8 cellular contexts compared by ENCODE assay signal in the genomic region with DNA sequence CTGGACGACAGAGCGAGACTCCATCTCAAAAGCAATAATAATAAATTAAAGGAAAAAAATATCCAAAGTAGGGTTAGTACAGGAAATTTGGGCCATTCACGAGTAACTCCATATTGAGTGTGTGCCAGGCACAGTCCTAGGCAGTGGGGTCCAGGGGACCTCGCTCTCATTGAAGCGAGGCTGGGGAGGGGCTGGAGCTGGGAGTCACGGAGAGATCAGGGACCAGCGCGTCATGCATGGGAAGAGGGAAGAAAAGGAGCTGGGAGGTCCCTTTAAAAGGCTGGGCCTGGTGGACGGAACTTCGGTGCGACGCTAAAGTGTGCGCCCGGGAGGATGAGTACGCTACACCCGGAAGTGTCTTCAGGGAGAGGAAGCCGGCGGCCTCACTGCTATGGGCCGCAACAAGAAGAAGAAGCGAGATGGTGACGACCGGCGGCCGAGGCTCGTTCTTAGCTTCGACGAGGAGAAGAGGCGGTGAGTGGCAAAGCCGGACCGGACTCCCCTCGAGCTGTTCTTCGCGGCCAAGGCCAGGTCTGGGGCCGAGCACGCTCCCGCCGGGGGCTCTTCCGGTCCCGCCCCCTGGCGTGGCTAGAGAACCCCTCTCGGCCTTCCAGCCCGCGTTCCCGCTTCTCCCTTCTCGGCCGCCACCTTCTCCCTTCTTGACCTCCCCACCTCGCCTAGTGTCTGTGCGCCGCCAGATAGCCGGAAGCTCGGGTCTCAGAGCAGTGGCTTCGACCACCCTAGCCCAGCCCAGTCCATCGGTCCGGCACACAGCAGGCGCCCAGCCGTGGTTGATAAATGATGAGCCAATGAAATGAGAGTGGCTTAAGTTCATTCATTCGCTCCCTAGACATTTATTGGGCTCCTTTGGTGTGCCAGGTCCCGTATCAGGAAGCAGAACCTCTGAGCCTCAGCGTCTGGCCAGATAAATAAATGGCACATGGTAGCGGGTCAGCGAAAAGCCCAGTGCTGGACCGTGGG. TPM values are rescaled to one million over a fixed set of nuclear protein-coding genes. Genes with fewer than 3 reads are reported as not detected.
DNase-seq lines count a peak whose midpoint lies in the region; ATAC-seq, FAIRE-seq and TF ChIP-seq lines count a peak whose summit lies in the region.

A gene with protein sequence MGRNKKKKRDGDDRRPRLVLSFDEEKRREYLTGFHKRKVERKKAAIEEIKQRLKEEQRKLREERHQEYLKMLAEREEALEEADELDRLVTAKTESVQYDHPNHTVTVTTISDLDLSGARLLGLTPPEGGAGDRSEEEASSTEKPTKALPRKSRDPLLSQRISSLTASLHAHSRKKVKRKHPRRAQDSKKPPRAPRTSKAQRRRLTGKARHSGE (plus strand): TSS at position 342 of the 981 bp plus-strand sequence. CDS start 50 bp downstream, at position 392.

- ATAC-seq in GM18517 (IDR thresholded peaks at IDR 0.05; ENCODE audit: unreplicated experiment) = peak; percentile 65
- ATAC-seq in HG03108 (IDR thresholded peaks at IDR 0.05; ENCODE audit: unreplicated experiment) = peak; percentile 66
- ATAC-seq in activated CD4-positive, CD25-positive, alpha-beta regulatory T cell treated with anti-CD3 and anti-CD28 coated beads, Interleukin-2, amount 50 U/mL, for 24 hours = peak; percentile 92
- ATAC-seq in central memory CD8-positive, alpha-beta T cell (replicated peaks; ENCODE audit: extremely low read depth, poor library complexity, severe bottlenecking) = peak; percentile 89

- H3K36me3 ChIP-seq in kidney (ENCODE audit: control insufficient read depth in 1 of 2, insufficient read depth in 2 of 2, low read length in 2 of 2) = peaks cover 16 to 29% of the 10 kb centered on the region in 2 donors

- TF ChIP-seq CTCF in 22Rv1 (IDR thresholded peaks at IDR 0.05) (no peak), kidney (IDR thresholded peaks at IDR 0.05; ENCODE audit: borderline replicate concordance, extremely low read depth, insufficient read depth) (no peak)

- H3K27ac ChIP-seq in 22Rv1 (peak within 1 kb of the TSS; percentile 80), kidney (ENCODE audit: low read depth in 2 of 2, low read length in 2 of 2) (peak within 1 kb of the TSS; percentile 67 to 71)

- no peaks in the 10 kb centered on the region for H3K9me3 Mint-ChIP-seq in central memory CD8-positive, alpha-beta T cell

- H3K9me3 ChIP-seq in kidney (ENCODE audit: control insufficient read depth in 1 of 2, low read length in 2 of 2) = no peaks in the 10 kb centered on the region

- H3K4me1 ChIP-seq in kidney (ENCODE audit: control insufficient read depth in 1 of 2, insufficient read depth in 1 of 2, low read depth in 1 of 2, low read length in 2 of 2) = peaks cover 0 to 11% of the 10 kb centered on the region in 2 donors

- H3K4me3 ChIP-seq in kidney (ENCODE audit: low read length in 2 of 2) = peak within 1 kb of the TSS; percentile 98 to 99

- H3K27me3 Mint-ChIP-seq in central memory CD8-positive, alpha-beta T cell = no peaks in the 10 kb centered on the region

- peak within 1 kb of the TSS; percentile 97 for H3K27ac Mint-ChIP-seq in central memory CD8-positive, alpha-beta T cell (ENCODE audit: low read depth)

- DNase-seq in NCI-H345 (lab: John Stamatoyannopoulos, UW) = peak; percentile 73
- DNase-seq in central memory CD8-positive, alpha-beta T cell (ENCODE audit: low spot score in 2 of 2) = peak; percentile 66 to 68
- peak; percentile 93 for DNase-seq in kidney
- DNase-seq in stimulated activated CD4-positive, alpha-beta T cell treated with anti-CD3 and anti-CD28 coated beads, Interleukin-15, amount 100 ng/mL, for 24 hours = peak; percentile 82

- FAIRE-seq in kidney (lab: Jason Lieb, UNC) = no peak

- peak within 1 kb of the TSS; percentile 80 for H3K4me3 Mint-ChIP-seq in central memory CD8-positive, alpha-beta T cell

- peaks cover 32% of the 10 kb centered on the region for H3K4me1 Mint-ChIP-seq in central memory CD8-positive, alpha-beta T cell

- peaks cover 19% of the 10 kb centered on the region for H3K36me3 Mint-ChIP-seq in central memory CD8-positive, alpha-beta T cell (ENCODE audit: insufficient read depth)

- H3K9ac ChIP-seq in kidney (ENCODE audit: low read length in 2 of 2) = peak within 1 kb of the TSS; percentile 63 to 96

- intact Hi-C loops in kidney (cut with DNase I) = no loop called here

RNA-seq across cellular contexts. Expression of the gene that starts here (rescaled TPM):
- total RNA-seq in kidney = 27.5 TPM
- polyA plus RNA-seq in kidney (ENCODE audit: insufficient read depth, low read depth, low replicate concordance) = 26.3 TPM

Comparison
In these comparisons a context has a peak if more than half of its experiments do, and no peak if none do; other contexts are left out.
1. Peak in every context shown above with its lines: DNase-seq, ATAC-seq, H3K4me3 ChIP-seq and H3K27ac ChIP-seq.